In the genomic region with DNA sequence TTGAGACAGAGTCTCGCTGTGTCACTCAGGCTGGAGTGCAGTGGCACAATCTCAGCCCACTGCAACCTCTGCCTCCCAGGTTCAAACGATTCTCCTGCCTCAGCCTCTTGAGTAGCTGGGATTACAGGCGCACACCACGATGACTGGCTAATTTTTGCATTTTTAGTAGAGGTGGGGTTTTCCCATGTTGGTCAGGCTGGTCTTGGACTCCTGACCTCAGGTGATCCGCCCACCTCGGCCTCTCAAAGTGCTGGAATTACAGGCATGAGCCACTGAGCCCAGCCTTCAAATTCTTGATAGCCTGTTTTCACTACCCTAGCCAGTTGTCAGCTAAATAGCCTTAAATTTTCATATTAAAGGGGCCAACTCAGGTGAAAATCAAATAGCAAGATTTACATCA, we compare ENCODE assay signal across 2 cellular contexts.
TF ChIP-seq lines count a peak whose summit lies in the region.
"Not testable (repeated sequence)": the region's sequence is repeated elsewhere in the genome, so short reads cannot be mapped to it uniquely, and the experiment has no call there.

No MANE protein-coding gene starts in this region.

TF ChIP-seq in K562, 482 proteins besides CTCF, POLR2A, EP300 and RAD21:
- TF ChIP-seq MAFG (tag; conservative IDR thresholded peaks at IDR 0.05) (0 out of 2 replicates have a peak, but pooled peaks have one; percentile 28), KDM1A (IDR thresholded peaks at IDR 0.05) (peak in 1 of 2 experiments; percentile 25; a peak in 1 of 4 replicates), ZNF316 (IDR thresholded peaks at IDR 0.05) (peak; percentile 14; the same call in 1 of the 2 replicates), NFE2 (IDR thresholded peaks at IDR 0.05; ENCODE audit: low read depth) (peak; percentile 22; the same call in 1 of the 2 replicates)

TF ChIP-seq in HepG2, 621 proteins besides CTCF, POLR2A, EP300 and RAD21 (continues in another document):
- TF ChIP-seq PATZ1 (CRISPR knock-in tag; IDR thresholded peaks at IDR 0.05) (0 out of 2 replicates have a peak, but pooled peaks have one; percentile 16), NFKBIZ (CRISPR knock-in tag; IDR thresholded peaks at IDR 0.05) (peak; percentile 69; the same call in 1 of the 2 replicates), RXRA (CRISPR knock-in tag; IDR thresholded peaks at IDR 0.05) (peak; percentile 31; the same call in 1 of the 2 replicates), RARA (CRISPR knock-in tag; IDR thresholded peaks at IDR 0.05) (peak; percentile 25; the same call in 1 of the 2 replicates), ARID5B (CRISPR knock-in tag; IDR thresholded peaks at IDR 0.05) (peak; percentile 75), RXRB (CRISPR knock-in tag; IDR thresholded peaks at IDR 0.05; ENCODE audit: borderline replicate concordance) (peak; percentile 27; the same call in 1 of the 2 replicates), GATAD2A (CRISPR knock-in tag; IDR thresholded peaks at IDR 0.05) (peak; percentile 29; the same call in 1 of the 2 replicates), SP5 (CRISPR knock-in tag; IDR thresholded peaks at IDR 0.05; ENCODE audit: borderline replicate concordance, low read depth) (peak; percentile 93), RELA (CRISPR knock-in tag; IDR thresholded peaks at IDR 0.05) (peak; percentile 64; the same call in 1 of the 2 replicates), NFE2L2 (IDR thresholded peaks at IDR 0.05; ENCODE audit: low read length) (peak; percentile 69), HNF4A (CRISPR knock-in tag; IDR thresholded peaks at IDR 0.05) (peak; percentile 77), SOX13 (CRISPR knock-in tag; conservative IDR thresholded peaks at IDR 0.05 in 1 of 2, IDR thresholded peaks at IDR 0.05 in 1 of 2) (0 out of 4 replicates have a peak, but pooled peaks of 1 of the 2 experiments have one; percentile 7), ZMYM4 (CRISPR knock-in tag; IDR thresholded peaks at IDR 0.05) (peak; percentile 76), NFE2 (CRISPR knock-in tag; IDR thresholded peaks at IDR 0.05) (0 out of 2 replicates have a peak, but pooled peaks have one; percentile 22), AHDC1 (CRISPR knock-in tag; IDR thresholded peaks at IDR 0.05; ENCODE audit: borderline replicate concordance) (peak; percentile 38; the same call in 1 of the 2 replicates), TCF7 (IDR thresholded peaks at IDR 0.05; ENCODE audit: low read depth) (peak; percentile 7; the same call in 1 of the 2 replicates), PAXIP1 (CRISPR knock-in tag; conservative IDR thresholded peaks at IDR 0.05) (peak; percentile 46; the same call in 1 of the 2 replicates), ZNF292 (CRISPR knock-in tag; IDR thresholded peaks at IDR 0.05; ENCODE audit: borderline replicate concordance, low read depth) (peak; percentile 50; the same call in 1 of the 2 replicates), ZMYM3 (CRISPR knock-in tag; IDR thresholded peaks at IDR 0.05) (0 out of 2 replicates have a peak, but pooled peaks have one; percentile 15), PHF21A (CRISPR knock-in tag; IDR thresholded peaks at IDR 0.05) (0 out of 2 replicates have a peak, but pooled peaks have one; percentile 24), BHLHE40 (IDR thresholded peaks at IDR 0.05; ENCODE audit: low read length) (0 out of 2 replicates have a peak, but pooled peaks have one; percentile 18), MED1 (CRISPR knock-in tag; IDR thresholded peaks at IDR 0.05) (peak; percentile 49; the same call in 1 of the 2 replicates), NR2F6 (CRISPR knock-in tag; IDR thresholded peaks at IDR 0.05) (peak; percentile 50; the same call in 1 of the 2 replicates), HOXA3 (CRISPR knock-in tag; IDR thresholded peaks at IDR 0.05) (peak; percentile 45; the same call in 1 of the 2 replicates), SAP130 (CRISPR knock-in tag; IDR thresholded peaks at IDR 0.05; ENCODE audit: low read depth) (peak; percentile 34; the same call in 1 of the 2 replicates), ZNF644 (CRISPR knock-in tag; IDR thresholded peaks at IDR 0.05; ENCODE audit: low read depth) (peak; percentile 34; the same call in 1 of the 2 replicates), POGZ (CRISPR knock-in tag; IDR thresholded peaks at IDR 0.05) (peak; percentile 38; the same call in 1 of the 2 replicates)
- TF ChIP-seq, protein P1, sequence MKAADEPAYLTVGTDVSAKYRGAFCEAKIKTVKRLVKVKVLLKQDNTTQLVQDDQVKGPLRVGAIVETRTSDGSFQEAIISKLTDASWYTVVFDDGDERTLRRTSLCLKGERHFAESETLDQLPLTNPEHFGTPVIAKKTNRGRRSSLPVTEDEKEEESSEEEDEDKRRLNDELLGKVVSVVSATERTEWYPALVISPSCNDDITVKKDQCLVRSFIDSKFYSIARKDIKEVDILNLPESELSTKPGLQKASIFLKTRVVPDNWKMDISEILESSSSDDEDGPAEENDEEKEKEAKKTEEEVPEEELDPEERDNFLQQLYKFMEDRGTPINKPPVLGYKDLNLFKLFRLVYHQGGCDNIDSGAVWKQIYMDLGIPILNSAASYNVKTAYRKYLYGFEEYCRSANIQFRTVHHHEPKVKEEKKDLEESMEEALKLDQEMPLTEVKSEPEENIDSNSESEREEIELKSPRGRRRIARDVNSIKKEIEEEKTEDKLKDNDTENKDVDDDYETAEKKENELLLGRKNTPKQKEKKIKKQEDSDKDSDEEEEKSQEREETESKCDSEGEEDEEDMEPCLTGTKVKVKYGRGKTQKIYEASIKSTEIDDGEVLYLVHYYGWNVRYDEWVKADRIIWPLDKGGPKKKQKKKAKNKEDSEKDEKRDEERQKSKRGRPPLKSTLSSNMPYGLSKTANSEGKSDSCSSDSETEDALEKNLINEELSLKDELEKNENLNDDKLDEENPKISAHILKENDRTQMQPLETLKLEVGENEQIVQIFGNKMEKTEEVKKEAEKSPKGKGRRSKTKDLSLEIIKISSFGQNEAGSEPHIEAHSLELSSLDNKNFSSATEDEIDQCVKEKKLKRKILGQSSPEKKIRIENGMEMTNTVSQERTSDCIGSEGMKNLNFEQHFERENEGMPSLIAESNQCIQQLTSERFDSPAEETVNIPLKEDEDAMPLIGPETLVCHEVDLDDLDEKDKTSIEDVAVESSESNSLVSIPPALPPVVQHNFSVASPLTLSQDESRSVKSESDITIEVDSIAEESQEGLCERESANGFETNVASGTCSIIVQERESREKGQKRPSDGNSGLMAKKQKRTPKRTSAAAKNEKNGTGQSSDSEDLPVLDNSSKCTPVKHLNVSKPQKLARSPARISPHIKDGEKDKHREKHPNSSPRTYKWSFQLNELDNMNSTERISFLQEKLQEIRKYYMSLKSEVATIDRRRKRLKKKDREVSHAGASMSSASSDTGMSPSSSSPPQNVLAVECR (CRISPR knock-in tag; IDR thresholded peaks at IDR 0.05; ENCODE audit: borderline replicate concordance), result peak; percentile 23; the same call in 1 of the 2 replicates
- TF ChIP-seq SOX13, NR2F6 (IDR thresholded peaks at IDR 0.05): not testable (repeated sequence)
- TF ChIP-seq, protein P2, sequence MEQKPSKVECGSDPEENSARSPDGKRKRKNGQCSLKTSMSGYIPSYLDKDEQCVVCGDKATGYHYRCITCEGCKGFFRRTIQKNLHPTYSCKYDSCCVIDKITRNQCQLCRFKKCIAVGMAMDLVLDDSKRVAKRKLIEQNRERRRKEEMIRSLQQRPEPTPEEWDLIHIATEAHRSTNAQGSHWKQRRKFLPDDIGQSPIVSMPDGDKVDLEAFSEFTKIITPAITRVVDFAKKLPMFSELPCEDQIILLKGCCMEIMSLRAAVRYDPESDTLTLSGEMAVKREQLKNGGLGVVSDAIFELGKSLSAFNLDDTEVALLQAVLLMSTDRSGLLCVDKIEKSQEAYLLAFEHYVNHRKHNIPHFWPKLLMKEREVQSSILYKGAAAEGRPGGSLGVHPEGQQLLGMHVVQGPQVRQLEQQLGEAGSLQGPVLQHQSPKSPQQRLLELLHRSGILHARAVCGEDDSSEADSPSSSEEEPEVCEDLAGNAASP (CRISPR knock-in tag; IDR thresholded peaks at IDR 0.05; ENCODE audit: borderline replicate concordance), result peak; percentile 67; the same call in 1 of the 2 replicates
